18 cellular contexts compared by ENCODE assay signal in genomic region chr21:42252778-42253340, GRCh38. TPM values are rescaled to one million over a fixed set of nuclear protein-coding genes. Genes with fewer than 3 reads are reported as not detected.
DNase-seq lines count a peak whose midpoint lies in the region; ATAC-seq and TF ChIP-seq lines count a peak whose summit lies in the region.
"Had no signal": no experiment of that assay in that cellular context is flagged by ENCODE, and none has a peak within 500 bp of the region (broad histone marks: within the 10 kb centered on the region; RNA-seq: fewer than 3 reads in every experiment).

No MANE protein-coding gene starts in this region.

- H3K27ac ChIP-seq in CD4-positive, alpha-beta T cell (ENCODE audit: low read depth, low read length): no peak overlapping the region
- H3K27ac ChIP-seq in substantia nigra (ENCODE audit: low read depth, low read length, poor library complexity, severe bottlenecking) (peak overlapping the region; percentile 84), A673 (ENCODE audit: low read depth, low read length, poor library complexity, severe bottlenecking) (no peak overlapping the region)
- H3K27ac ChIP-seq in effector memory CD4-positive, alpha-beta T cell (ENCODE audit: insufficient read depth, low read length, poor library complexity, severe bottlenecking): no peak overlapping the region
- H3K27ac ChIP-seq: GM23248 had no signal

- no peaks in the 10 kb centered on the region for H3K27me3 Mint-ChIP-seq in CD4-positive, alpha-beta T cell
- no peaks in the 10 kb centered on the region for H3K27me3 Mint-ChIP-seq in T-helper 17 cell
- H3K27me3 Mint-ChIP-seq in effector memory CD8-positive, alpha-beta T cell: no peaks in the 10 kb centered on the region
- H3K27me3 Mint-ChIP-seq: IgD-negative memory B cell had no signal

- peaks cover 75% of the 10 kb centered on the region for H3K4me1 Mint-ChIP-seq in CD4-positive, alpha-beta T cell (ENCODE audit: low read depth)
- H3K4me1 Mint-ChIP-seq in T-helper 17 cell: peaks cover 42% of the 10 kb centered on the region
- H3K4me1 Mint-ChIP-seq in effector memory CD8-positive, alpha-beta T cell (ENCODE audit: low read depth in 2 of 2): peaks cover 28 to 29% of the 10 kb centered on the region in 2 donors

- H3K36me3 Mint-ChIP-seq in CD4-positive, alpha-beta T cell (ENCODE audit: low read depth): peaks cover 14% of the 10 kb centered on the region
- H3K36me3 Mint-ChIP-seq in T-helper 17 cell (ENCODE audit: low read depth): peaks cover 2% of the 10 kb centered on the region
- H3K36me3 Mint-ChIP-seq in effector memory CD8-positive, alpha-beta T cell (ENCODE audit: insufficient read depth): peaks cover 39% of the 10 kb centered on the region
- H3K36me3 Mint-ChIP-seq: IgD-negative memory B cell had no signal

- no peaks in the 10 kb centered on the region for H3K36me3 ChIP-seq in A673 (ENCODE audit: insufficient read depth, low read length, poor library complexity, severe bottlenecking)
- H3K36me3 ChIP-seq in effector memory CD4-positive, alpha-beta T cell (ENCODE audit: control insufficient read depth, insufficient read depth, low read length): no peaks in the 10 kb centered on the region

- no TSS peak for BruUV-seq in A673 (replicated peaks; lab: Mats Ljungman, UMichigan)

- intact Hi-C loops in CD4-positive, alpha-beta T cell (cut with DNase I, micrococcal nuclease): no loop called here
- intact Hi-C loops in A673 (cut with micrococcal nuclease; ENCODE audit: unreplicated experiment): no loop called here

- no peaks in the 10 kb centered on the region for H3K27me3 ChIP-seq in CD4-positive, alpha-beta T cell (ENCODE audit: control insufficient read depth, insufficient read depth, low read length)
- no peaks in the 10 kb centered on the region for H3K27me3 ChIP-seq in A673 (replicated peaks; ENCODE audit: insufficient read depth, low read depth, low read length, poor library complexity)
- no peaks in the 10 kb centered on the region for H3K27me3 ChIP-seq in effector memory CD4-positive, alpha-beta T cell (replicated peaks; ENCODE audit: control insufficient read depth, insufficient read depth, low read length, poor library complexity, severe bottlenecking)

- no peak overlapping the region for H3K4me3 Mint-ChIP-seq in CD4-positive, alpha-beta T cell
- no peak overlapping the region for H3K4me3 Mint-ChIP-seq in T-helper 17 cell
- H3K4me3 Mint-ChIP-seq in effector memory CD8-positive, alpha-beta T cell: no peak overlapping the region
- H3K4me3 Mint-ChIP-seq: CD14-positive monocyte, IgD-negative memory B cell had no signal

- POLR2A ChIA-PET in CD4-positive, alpha-beta T cell (lab: Charles Lee): interaction anchor here (1.2 kb wide), 1 partner anchor 15 kb away, joined by 3 read pairs; no protein-coding TSS in a partner anchor
- POLR2A ChIA-PET in A673 (lab: Charles Lee; ENCODE audit: low non-redundant PET): no interaction called here

- CTCF ChIA-PET in CD4-positive, alpha-beta T cell (lab: Charles Lee): interaction anchor here (0.7 kb wide), 1 partner anchor 8 kb away, joined by 3 read pairs; no protein-coding TSS in a partner anchor
- CTCF ChIA-PET in A673 (lab: Charles Lee): no interaction called here

- no peak for DNase-seq in CD4-positive, alpha-beta T cell
- DNase-seq in T-helper 17 cell (no peak), substantia nigra (lab: John Stamatoyannopoulos, UW) (no peak), A673 (ENCODE audit: low spot score) (no peak)
- DNase-seq in effector memory CD8-positive, alpha-beta T cell: no peak
- no peak for DNase-seq in activated CD4-positive, alpha-beta T cell treated with anti-CD3 and anti-CD28 coated beads for 1 hour
- no peak for DNase-seq in effector memory CD4-positive, alpha-beta T cell
- DNase-seq: ACHN, DMS 273 treated with DMSO at 0.1 percent for 48 hours, GM23248, HCEC 1CT, Karpas-422, NCI-H1417 treated with DMSO at 0.1 percent for 48 hours, NCI-H187 treated with DMSO at 0.1 percent for 48 hours, NCI-H345, NCI-H524 treated with DMSO at 0.1 percent for 48 hours had no signal

- peak overlapping the region; percentile 58 for H3K27ac Mint-ChIP-seq in CD4-positive, alpha-beta T cell
- peak overlapping the region; percentile 84 for H3K27ac Mint-ChIP-seq in T-helper 17 cell
- H3K27ac Mint-ChIP-seq in effector memory CD8-positive, alpha-beta T cell: peak overlapping the region; percentile 23
- H3K27ac Mint-ChIP-seq: CD14-positive monocyte had no signal

- H3K9me3 Mint-ChIP-seq in CD4-positive, alpha-beta T cell: no peaks in the 10 kb centered on the region
- H3K9me3 Mint-ChIP-seq in effector memory CD8-positive, alpha-beta T cell: no peaks in the 10 kb centered on the region
- H3K9me3 Mint-ChIP-seq: IgD-negative memory B cell had no signal

- no peak overlapping the region for H3K4me3 ChIP-seq in A673 (ENCODE audit: low read depth, low read length, poor library complexity, severe bottlenecking)
- no peak overlapping the region for H3K4me3 ChIP-seq in effector memory CD4-positive, alpha-beta T cell (ENCODE audit: insufficient read depth, low read depth, low read length, poor library complexity, severe bottlenecking)
- H3K4me3 ChIP-seq: GM23248 had no signal

- no peaks in the 10 kb centered on the region for H3K9me3 ChIP-seq in CD4-positive, alpha-beta T cell (ENCODE audit: control insufficient read depth, low read length)
- H3K9me3 ChIP-seq in T-helper 17 cell (ENCODE audit: control insufficient read depth, low read length, poor library complexity, severe bottlenecking) (no peaks in the 10 kb centered on the region), A673 (ENCODE audit: low read depth, low read length, poor library complexity, severe bottlenecking) (no peaks in the 10 kb centered on the region)
- H3K9me3 ChIP-seq in effector memory CD4-positive, alpha-beta T cell (ENCODE audit: control insufficient read depth, low read length): no peaks in the 10 kb centered on the region

- TF ChIP-seq CTCF in CD4-positive, alpha-beta T cell (IDR thresholded peaks at IDR 0.05): no peak
- TF ChIP-seq CTCF in A673 (conservative IDR thresholded peaks at IDR 0.05; ENCODE audit: low read depth, low read length): no peak

- no peak for ATAC-seq in CD4-positive, alpha-beta T cell (ENCODE audit: poor library complexity)
- no peak for ATAC-seq in T-helper 17 cell
- no peak for ATAC-seq in effector memory CD8-positive, alpha-beta T cell (replicated peaks)

- no peaks in the 10 kb centered on the region for H3K4me1 ChIP-seq in A673 (ENCODE audit: insufficient read depth, low read length, poor library complexity, severe bottlenecking)
- no peaks in the 10 kb centered on the region for H3K4me1 ChIP-seq in effector memory CD4-positive, alpha-beta T cell (ENCODE audit: control insufficient read depth, insufficient read depth, low read length, poor library complexity, severe bottlenecking)

RNA-seq across cellular contexts. Expression of gene ABCG1, which starts 33.9 kb away (rescaled TPM):
- 100 to 1,000 TPM; 109 to 116 TPM for total RNA-seq in CD4-positive, alpha-beta T cell
- 10 to 100 TPM; 43.4 to 75.0 TPM for total RNA-seq in T-helper 17 cell
- 3.4 and 6.2 TPM in 2 replicates for total RNA-seq in A673 (2021)
- total RNA-seq: GM23248 had no signal

Comparison
In these comparisons a context has a peak if more than half of its experiments do, and no peak if none do; other contexts are left out.
1. H3K27ac Mint-ChIP-seq: peak in every context shown above with its lines; median percentile 84 in T-helper 17 cell; 58 in CD4-positive, alpha-beta T cell; 23 in effector memory CD8-positive, alpha-beta T cell.